Comparison of ENCODE assay signal across 2 cellular contexts in the genomic region with DNA sequence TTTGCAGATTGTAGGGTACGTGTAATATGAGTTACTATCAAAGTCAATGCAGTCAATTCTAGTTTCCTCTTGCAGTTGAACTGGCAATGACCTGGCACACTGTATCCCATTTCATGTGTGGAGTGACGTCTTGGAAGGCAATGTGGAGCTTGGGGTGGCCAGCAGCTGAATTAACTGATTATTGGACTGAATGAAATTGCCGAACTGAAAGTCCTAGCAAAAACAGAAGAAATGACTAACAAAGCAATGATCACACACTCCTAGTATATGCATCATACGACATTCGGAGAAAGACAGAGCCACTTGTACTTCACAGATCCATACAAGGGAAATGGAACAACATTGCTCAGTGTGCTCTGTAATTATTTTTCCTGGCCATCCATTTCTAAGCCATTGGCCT.
TF ChIP-seq lines count a peak whose summit lies in the region.

No MANE protein-coding gene starts in this region.

TF ChIP-seq in SK-N-SH treated with all-trans-retinoic acid at 6 μM for 48 hours, 23 proteins besides CTCF, POLR2A, EP300 and RAD21 (continued from another document):
- TF ChIP-seq, protein P1, sequence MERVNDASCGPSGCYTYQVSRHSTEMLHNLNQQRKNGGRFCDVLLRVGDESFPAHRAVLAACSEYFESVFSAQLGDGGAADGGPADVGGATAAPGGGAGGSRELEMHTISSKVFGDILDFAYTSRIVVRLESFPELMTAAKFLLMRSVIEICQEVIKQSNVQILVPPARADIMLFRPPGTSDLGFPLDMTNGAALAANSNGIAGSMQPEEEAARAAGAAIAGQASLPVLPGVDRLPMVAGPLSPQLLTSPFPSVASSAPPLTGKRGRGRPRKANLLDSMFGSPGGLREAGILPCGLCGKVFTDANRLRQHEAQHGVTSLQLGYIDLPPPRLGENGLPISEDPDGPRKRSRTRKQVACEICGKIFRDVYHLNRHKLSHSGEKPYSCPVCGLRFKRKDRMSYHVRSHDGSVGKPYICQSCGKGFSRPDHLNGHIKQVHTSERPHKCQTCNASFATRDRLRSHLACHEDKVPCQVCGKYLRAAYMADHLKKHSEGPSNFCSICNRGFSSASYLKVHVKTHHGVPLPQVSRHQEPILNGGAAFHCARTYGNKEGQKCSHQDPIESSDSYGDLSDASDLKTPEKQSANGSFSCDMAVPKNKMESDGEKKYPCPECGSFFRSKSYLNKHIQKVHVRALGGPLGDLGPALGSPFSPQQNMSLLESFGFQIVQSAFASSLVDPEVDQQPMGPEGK (CRISPR knock-in tag; IDR thresholded peaks at IDR 0.05; ENCODE audit: borderline replicate concordance): no peak
- TF ChIP-seq SNAI2 (CRISPR knock-in tag; IDR thresholded peaks at IDR 0.05) (no peak), PPARA (CRISPR knock-in tag; IDR thresholded peaks at IDR 0.05; ENCODE audit: borderline replicate concordance) (no peak), ZC3H10 (CRISPR knock-in tag; IDR thresholded peaks at IDR 0.05) (no peak), BACH2 (CRISPR knock-in tag; IDR thresholded peaks at IDR 0.05; ENCODE audit: borderline replicate concordance) (no peak)
- TF ChIP-seq, protein P2, sequence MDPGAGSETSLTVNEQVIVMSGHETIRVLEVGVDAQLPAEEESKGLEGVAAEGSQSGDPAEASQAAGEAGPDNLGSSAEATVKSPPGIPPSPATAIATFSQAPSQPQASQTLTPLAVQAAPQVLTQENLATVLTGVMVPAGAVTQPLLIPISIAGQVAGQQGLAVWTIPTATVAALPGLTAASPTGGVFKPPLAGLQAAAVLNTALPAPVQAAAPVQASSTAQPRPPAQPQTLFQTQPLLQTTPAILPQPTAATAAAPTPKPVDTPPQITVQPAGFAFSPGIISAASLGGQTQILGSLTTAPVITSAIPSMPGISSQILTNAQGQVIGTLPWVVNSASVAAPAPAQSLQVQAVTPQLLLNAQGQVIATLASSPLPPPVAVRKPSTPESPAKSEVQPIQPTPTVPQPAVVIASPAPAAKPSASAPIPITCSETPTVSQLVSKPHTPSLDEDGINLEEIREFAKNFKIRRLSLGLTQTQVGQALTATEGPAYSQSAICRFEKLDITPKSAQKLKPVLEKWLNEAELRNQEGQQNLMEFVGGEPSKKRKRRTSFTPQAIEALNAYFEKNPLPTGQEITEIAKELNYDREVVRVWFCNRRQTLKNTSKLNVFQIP (CRISPR knock-in tag; IDR thresholded peaks at IDR 0.05; ENCODE audit: borderline replicate concordance, low read depth): no peak

TF ChIP-seq in SK-N-SH, 30 proteins besides CTCF, POLR2A, EP300 and RAD21 (continued from another document):
- TF ChIP-seq, protein P3, sequence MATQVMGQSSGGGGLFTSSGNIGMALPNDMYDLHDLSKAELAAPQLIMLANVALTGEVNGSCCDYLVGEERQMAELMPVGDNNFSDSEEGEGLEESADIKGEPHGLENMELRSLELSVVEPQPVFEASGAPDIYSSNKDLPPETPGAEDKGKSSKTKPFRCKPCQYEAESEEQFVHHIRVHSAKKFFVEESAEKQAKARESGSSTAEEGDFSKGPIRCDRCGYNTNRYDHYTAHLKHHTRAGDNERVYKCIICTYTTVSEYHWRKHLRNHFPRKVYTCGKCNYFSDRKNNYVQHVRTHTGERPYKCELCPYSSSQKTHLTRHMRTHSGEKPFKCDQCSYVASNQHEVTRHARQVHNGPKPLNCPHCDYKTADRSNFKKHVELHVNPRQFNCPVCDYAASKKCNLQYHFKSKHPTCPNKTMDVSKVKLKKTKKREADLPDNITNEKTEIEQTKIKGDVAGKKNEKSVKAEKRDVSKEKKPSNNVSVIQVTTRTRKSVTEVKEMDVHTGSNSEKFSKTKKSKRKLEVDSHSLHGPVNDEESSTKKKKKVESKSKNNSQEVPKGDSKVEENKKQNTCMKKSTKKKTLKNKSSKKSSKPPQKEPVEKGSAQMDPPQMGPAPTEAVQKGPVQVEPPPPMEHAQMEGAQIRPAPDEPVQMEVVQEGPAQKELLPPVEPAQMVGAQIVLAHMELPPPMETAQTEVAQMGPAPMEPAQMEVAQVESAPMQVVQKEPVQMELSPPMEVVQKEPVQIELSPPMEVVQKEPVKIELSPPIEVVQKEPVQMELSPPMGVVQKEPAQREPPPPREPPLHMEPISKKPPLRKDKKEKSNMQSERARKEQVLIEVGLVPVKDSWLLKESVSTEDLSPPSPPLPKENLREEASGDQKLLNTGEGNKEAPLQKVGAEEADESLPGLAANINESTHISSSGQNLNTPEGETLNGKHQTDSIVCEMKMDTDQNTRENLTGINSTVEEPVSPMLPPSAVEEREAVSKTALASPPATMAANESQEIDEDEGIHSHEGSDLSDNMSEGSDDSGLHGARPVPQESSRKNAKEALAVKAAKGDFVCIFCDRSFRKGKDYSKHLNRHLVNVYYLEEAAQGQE (IDR thresholded peaks at IDR 0.05; ENCODE audit: low read depth, low read length): no peak
- TF ChIP-seq, protein P4, sequence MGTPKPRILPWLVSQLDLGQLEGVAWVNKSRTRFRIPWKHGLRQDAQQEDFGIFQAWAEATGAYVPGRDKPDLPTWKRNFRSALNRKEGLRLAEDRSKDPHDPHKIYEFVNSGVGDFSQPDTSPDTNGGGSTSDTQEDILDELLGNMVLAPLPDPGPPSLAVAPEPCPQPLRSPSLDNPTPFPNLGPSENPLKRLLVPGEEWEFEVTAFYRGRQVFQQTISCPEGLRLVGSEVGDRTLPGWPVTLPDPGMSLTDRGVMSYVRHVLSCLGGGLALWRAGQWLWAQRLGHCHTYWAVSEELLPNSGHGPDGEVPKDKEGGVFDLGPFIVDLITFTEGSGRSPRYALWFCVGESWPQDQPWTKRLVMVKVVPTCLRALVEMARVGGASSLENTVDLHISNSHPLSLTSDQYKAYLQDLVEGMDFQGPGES (IDR thresholded peaks at IDR 0.05; ENCODE audit: low read depth, low read length): no peak
- no peak for TF ChIP-seq GABPA (IDR thresholded peaks at IDR 0.05; ENCODE audit: low read depth)
- TF ChIP-seq, protein P5, sequence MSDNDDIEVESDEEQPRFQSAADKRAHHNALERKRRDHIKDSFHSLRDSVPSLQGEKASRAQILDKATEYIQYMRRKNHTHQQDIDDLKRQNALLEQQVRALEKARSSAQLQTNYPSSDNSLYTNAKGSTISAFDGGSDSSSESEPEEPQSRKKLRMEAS (IDR thresholded peaks at IDR 0.05; ENCODE audit: low read depth): no peak
- TF ChIP-seq CHD2 (IDR thresholded peaks at IDR 0.05; ENCODE audit: low read length, partially characterized antibody): no peak
- TF ChIP-seq TEAD4 (IDR thresholded peaks at IDR 0.05; ENCODE audit: borderline replicate concordance, insufficient read depth): no peak
- TF ChIP-seq SMC3 (IDR thresholded peaks at IDR 0.05; ENCODE audit: low read depth, low read length): no peak
- TF ChIP-seq RXRA (IDR thresholded peaks at IDR 0.05; ENCODE audit: borderline replicate concordance, low read depth): no peak
- no peak for TF ChIP-seq FOXJ3 (CRISPR knock-in tag; IDR thresholded peaks at IDR 0.05)
- TF ChIP-seq, protein P6, sequence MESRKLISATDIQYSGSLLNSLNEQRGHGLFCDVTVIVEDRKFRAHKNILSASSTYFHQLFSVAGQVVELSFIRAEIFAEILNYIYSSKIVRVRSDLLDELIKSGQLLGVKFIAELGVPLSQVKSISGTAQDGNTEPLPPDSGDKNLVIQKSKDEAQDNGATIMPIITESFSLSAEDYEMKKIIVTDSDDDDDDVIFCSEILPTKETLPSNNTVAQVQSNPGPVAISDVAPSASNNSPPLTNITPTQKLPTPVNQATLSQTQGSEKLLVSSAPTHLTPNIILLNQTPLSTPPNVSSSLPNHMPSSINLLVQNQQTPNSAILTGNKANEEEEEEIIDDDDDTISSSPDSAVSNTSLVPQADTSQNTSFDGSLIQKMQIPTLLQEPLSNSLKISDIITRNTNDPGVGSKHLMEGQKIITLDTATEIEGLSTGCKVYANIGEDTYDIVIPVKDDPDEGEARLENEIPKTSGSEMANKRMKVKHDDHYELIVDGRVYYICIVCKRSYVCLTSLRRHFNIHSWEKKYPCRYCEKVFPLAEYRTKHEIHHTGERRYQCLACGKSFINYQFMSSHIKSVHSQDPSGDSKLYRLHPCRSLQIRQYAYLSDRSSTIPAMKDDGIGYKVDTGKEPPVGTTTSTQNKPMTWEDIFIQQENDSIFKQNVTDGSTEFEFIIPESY (IDR thresholded peaks at IDR 0.05; ENCODE audit: borderline replicate concordance, low read depth): no peak
- no peak for TF ChIP-seq GATA2 (CRISPR knock-in tag; IDR thresholded peaks at IDR 0.05)
- TF ChIP-seq MXI1 (IDR thresholded peaks at IDR 0.05; ENCODE audit: low read depth, low read length): no peak
